7 cellular contexts compared by ENCODE assay signal in the genomic region with DNA sequence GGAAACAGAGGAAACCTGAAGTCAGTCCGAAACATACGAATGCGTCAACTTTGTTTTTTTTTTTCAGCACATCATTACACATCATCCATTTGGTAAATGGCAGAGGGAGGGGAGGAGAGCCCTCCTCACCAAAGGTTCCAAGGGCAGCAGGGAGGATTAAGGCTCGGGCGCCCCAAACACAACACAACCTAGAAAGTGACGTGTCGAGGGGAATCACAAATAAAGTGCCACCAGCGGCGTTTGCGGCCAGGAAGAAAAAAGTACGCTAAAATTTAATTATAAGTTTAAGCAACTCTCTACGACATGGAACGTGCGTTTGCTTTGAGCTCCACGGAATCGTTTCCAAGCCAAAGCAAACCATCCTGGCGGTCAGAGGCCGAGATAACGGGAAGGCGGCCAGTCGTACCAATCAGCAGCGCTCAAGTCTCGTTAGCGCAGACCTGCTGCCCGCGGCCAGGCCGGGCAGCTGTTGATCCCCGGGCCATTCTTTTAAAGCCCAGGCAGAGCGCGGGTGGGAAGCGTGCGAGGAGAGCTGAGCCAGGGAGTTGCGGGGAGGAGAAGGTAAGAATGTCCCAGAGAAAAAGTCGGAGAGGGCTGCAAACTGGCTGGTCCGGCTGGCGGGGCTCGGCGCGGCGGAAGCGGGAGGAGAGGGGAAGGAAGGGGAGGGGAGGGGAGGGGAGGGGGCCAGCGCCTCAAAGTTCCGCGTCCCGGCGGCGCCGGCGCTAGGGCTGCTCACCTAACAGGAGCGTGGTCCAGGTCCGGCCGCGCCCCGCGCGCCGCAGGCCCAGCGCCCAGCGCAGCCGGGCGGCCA.
DNase-seq lines count a peak whose midpoint lies in the region; ATAC-seq and TF ChIP-seq lines count a peak whose summit lies in the region.

No MANE protein-coding gene starts in this region.

- peak overlapping the region; percentile 75 for H3K27ac ChIP-seq in epithelial cell of prostate

- DNase-seq in GM12865 (ENCODE audit: low read depth) (peak; percentile 47), NCI-H748 (lab: John Stamatoyannopoulos, UW; ENCODE audit: unreplicated experiment) (peak; percentile 77), epithelial cell of prostate (ENCODE audit: low read depth, low spot score) (no peak), midbrain (lab: John Stamatoyannopoulos, UW) (peak; percentile 67)
- peak; percentile 69 for DNase-seq in activated CD8-positive, alpha-beta memory T cell treated with anti-CD3 and anti-CD28 coated beads, Interleukin-2, amount 50 U/mL, for 48 hours
- DNase-seq in stimulated activated naive CD4-positive, alpha-beta T cell treated with Interleukin-2 at 50 U/mL for 16 hours (lab: John Stamatoyannopoulos, UW): peak; percentile 31

- TF ChIP-seq CTCF in GM12865 (IDR thresholded peaks at IDR 0.05; ENCODE audit: insufficient read depth, low read depth, low read length, missing control alignments): no peak

- peak; percentile 17 for ATAC-seq in HG02885 (IDR thresholded peaks at IDR 0.05; ENCODE audit: poor library complexity, unreplicated experiment)

- peak overlapping the region; percentile 67 for H3K4me3 ChIP-seq in GM12865 (ENCODE audit: low read depth, low read length)
